Comparison of ENCODE assay signal across 20 cellular contexts in genomic region chr4:43709443-43709842, GRCh38.
DNase-seq lines count a peak whose midpoint lies in the region; ATAC-seq and TF ChIP-seq lines count a peak whose summit lies in the region.
"Had no signal": no experiment of that assay in that cellular context is flagged by ENCODE, and none has a peak within 500 bp of the region (broad histone marks: within the 10 kb centered on the region; RNA-seq: fewer than 3 reads in every experiment).

No MANE protein-coding gene starts in this region.

- H3K4me3 ChIP-seq in GM06990 (replicated peaks; ENCODE audit: low read depth, low read length) (no peak overlapping the region), GM23338 (no peak overlapping the region), OCI-LY1 (ENCODE audit: low read depth, low read length, poor library complexity, severe bottlenecking) (no peak overlapping the region), epithelial cell of esophagus (ENCODE audit: low read length) (no peak overlapping the region)
- H3K4me3 ChIP-seq: SJCRH30 had no signal

- no peak overlapping the region for H3K4me3 Mint-ChIP-seq in GM23338
- H3K4me3 Mint-ChIP-seq: CD4-positive, alpha-beta memory T cell; IgD-negative memory B cell; T-helper 2 cell treated with Interferon-gamma antibody and Interleukin-4, amounts not matched to agents 5 μg/mL and 100 μg/mL, for 36 hours had no signal

- H3K79me2 ChIP-seq in GM23338 (replicated peaks; ENCODE audit: insufficient read depth) (no peaks in the 10 kb centered on the region), OCI-LY1 (ENCODE audit: insufficient read depth, low read length) (no peaks in the 10 kb centered on the region)

- no peak for ATAC-seq in GM23338
- no peak for ATAC-seq in GM18520 (IDR thresholded peaks at IDR 0.05; ENCODE audit: unreplicated experiment)

- peaks cover 13% of the 10 kb centered on the region for H3K9me3 Mint-ChIP-seq in GM23338

- DNase-seq in GM06990 (ENCODE audit: extremely low read depth, insufficient read length) (no peak), GM23338 (ENCODE audit: low spot score) (no peak), epithelial cell of esophagus (ENCODE audit: low read depth) (no peak), dedifferentiated amniotic fluid mesenchymal stem cell (ENCODE audit: extremely low spot score) (no peak), NCI-H774 (lab: John Stamatoyannopoulos, UW) (no peak)
- DNase-seq: BE2C; Calu3; CD4-positive, alpha-beta memory T cell; DMS79; H7; NCI-H187; NCI-H446 treated with DMSO at 0.1 percent for 48 hours; NCI-H82; SJCRH30; SW 1271 had no signal

- TF ChIP-seq CTCF in GM06990 (IDR thresholded peaks at IDR 0.05; ENCODE audit: insufficient read depth, low read length, poor library complexity, severe bottlenecking) = peak; percentile 37
- TF ChIP-seq CTCF in GM23338 (conservative IDR thresholded peaks at IDR 0.05; ENCODE audit: low read depth in 2 of 2) = peak; percentile 30 to 33; a peak in 3 of 4 replicates
- TF ChIP-seq CTCF in OCI-LY1 (IDR thresholded peaks at IDR 0.05; ENCODE audit: low read length) = peak; percentile 52
- TF ChIP-seq CTCF in epithelial cell of esophagus (IDR thresholded peaks at IDR 0.05; ENCODE audit: insufficient read depth, low read depth, low read length, missing control alignments) = peak; percentile 20

- no peak overlapping the region for H2AFZ ChIP-seq in GM23338
- no peak overlapping the region for H2AFZ ChIP-seq in OCI-LY1 (ENCODE audit: low read length)

- H3K9me3 ChIP-seq in OCI-LY1 (ENCODE audit: low read length) = no peaks in the 10 kb centered on the region
- H3K9me3 ChIP-seq: BE2C, SJCRH30 had no signal

- H3K27ac Mint-ChIP-seq in GM23338 = no peak overlapping the region
- H3K27ac Mint-ChIP-seq: CD4-positive, alpha-beta memory T cell; IgD-negative memory B cell; T-helper 2 cell treated with Interferon-gamma antibody and Interleukin-4, amounts not matched to agents 5 μg/mL and 100 μg/mL, for 36 hours had no signal

- H3K36me3 Mint-ChIP-seq in GM23338 (ENCODE audit: low read depth) = peaks cover 12% of the 10 kb centered on the region; the same call in 2 of the 3 replicates
- H3K36me3 Mint-ChIP-seq: CD4-positive, alpha-beta memory T cell had no signal

- H3K4me1 Mint-ChIP-seq in GM23338 = no peaks in the 10 kb centered on the region
- H3K4me1 Mint-ChIP-seq: CD4-positive, alpha-beta memory T cell; IgD-negative memory B cell had no signal

- H3K27ac ChIP-seq in GM23338 (ENCODE audit: low read depth) (no peak overlapping the region), OCI-LY1 (ENCODE audit: low read depth, low read length, poor library complexity, severe bottlenecking) (no peak overlapping the region)
- H3K27ac ChIP-seq: HL-60, SJCRH30 had no signal

- H3F3A ChIP-seq in GM23338 (replicated peaks; ENCODE audit: low read depth) (no peaks in the 10 kb centered on the region), OCI-LY1 (ENCODE audit: insufficient read depth, low read length) (no peaks in the 10 kb centered on the region)

- H3K4me2 ChIP-seq in GM23338 (no peak overlapping the region), OCI-LY1 (ENCODE audit: low read length) (no peak overlapping the region)

- no peaks in the 10 kb centered on the region for H3K27me3 Mint-ChIP-seq in GM23338 (ENCODE audit: insufficient read depth, low read depth, poor library complexity)
- H3K27me3 Mint-ChIP-seq: CD4-positive, alpha-beta memory T cell; IgD-negative memory B cell had no signal

- no peaks in the 10 kb centered on the region for H3K9me2 ChIP-seq in GM23338 (ENCODE audit: insufficient read depth)
- no peaks in the 10 kb centered on the region for H3K9me2 ChIP-seq in OCI-LY1 (ENCODE audit: low read depth, low read length)

- no peak overlapping the region for H3K9ac ChIP-seq in OCI-LY1 (ENCODE audit: low read length)

- H4K20me1 ChIP-seq in GM23338 (replicated peaks; ENCODE audit: insufficient read depth) (no peaks in the 10 kb centered on the region), OCI-LY1 (ENCODE audit: insufficient read depth, low read length) (no peaks in the 10 kb centered on the region)

- H3K27me3 ChIP-seq in GM06990 (replicated peaks; ENCODE audit: control insufficient read depth, insufficient read depth, low read length) = no peaks in the 10 kb centered on the region
- no peaks in the 10 kb centered on the region for H3K27me3 ChIP-seq in GM23338 (ENCODE audit: insufficient read depth)
- no peaks in the 10 kb centered on the region for H3K27me3 ChIP-seq in OCI-LY1 (ENCODE audit: insufficient read depth, low read length)
- H3K27me3 ChIP-seq: BE2C, SJCRH30 had no signal

- H3K36me3 ChIP-seq in GM06990 (ENCODE audit: control insufficient read depth, insufficient read depth, low read length) = no peaks in the 10 kb centered on the region
- no peaks in the 10 kb centered on the region for H3K36me3 ChIP-seq in GM23338 (ENCODE audit: insufficient read depth)
- no peaks in the 10 kb centered on the region for H3K36me3 ChIP-seq in OCI-LY1 (ENCODE audit: insufficient read depth, low read length)
- H3K36me3 ChIP-seq: BE2C, SJCRH30 had no signal

- H3K4me1 ChIP-seq in GM23338 (ENCODE audit: insufficient read depth) = no peaks in the 10 kb centered on the region
- H3K4me1 ChIP-seq in OCI-LY1 (ENCODE audit: insufficient read depth, low read length, severe bottlenecking) = peaks cover 9% of the 10 kb centered on the region
- H3K4me1 ChIP-seq: BE2C, SJCRH30 had no signal

TF ChIP-seq in GM23338, 12 proteins besides CTCF, POLR2A, EP300 and RAD21:
- TF ChIP-seq NANOG (IDR thresholded peaks at IDR 0.05; ENCODE audit: borderline replicate concordance) (no peak), JUNB (IDR thresholded peaks at IDR 0.05; ENCODE audit: unreplicated experiment) (no peak), ZNF114 (CRISPR knock-in tag; IDR thresholded peaks at IDR 0.05) (no peak), POLR2AphosphoS5 (IDR thresholded peaks at IDR 0.05; ENCODE audit: low read depth) (no peak), EZH2phosphoT487 (IDR thresholded peaks at IDR 0.05; ENCODE audit: unreplicated experiment) (no peak)
